ENCODE assay signal across 32 cellular contexts in the genomic region with DNA sequence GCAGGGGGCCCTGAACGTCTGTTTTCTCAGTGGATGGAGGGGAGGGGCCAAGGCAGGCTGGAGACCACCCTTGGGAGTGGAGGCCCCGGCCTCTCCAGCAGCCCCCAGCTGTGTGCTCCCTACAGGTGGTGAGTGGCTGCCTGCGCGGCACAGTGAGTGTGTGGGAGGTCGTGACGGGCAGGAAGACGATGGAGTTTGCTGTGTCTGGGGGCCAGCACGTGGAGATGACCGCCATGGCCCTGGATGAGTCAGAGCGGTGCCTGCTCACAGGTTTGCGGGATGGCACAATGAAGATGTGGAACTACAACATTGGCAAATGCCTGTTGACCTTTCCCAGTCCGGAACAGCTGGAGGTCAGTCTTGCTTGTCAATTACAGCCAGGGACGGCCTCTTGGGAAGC. TPM values are rescaled to one million over a fixed set of nuclear protein-coding genes. Genes with fewer than 3 reads are reported as not detected.
"Had no signal": no experiment of that assay in that cellular context is flagged by ENCODE, and none has a peak within 500 bp of the region (broad histone marks: within the 10 kb centered on the region; RNA-seq: fewer than 3 reads in every experiment).

No MANE protein-coding gene starts in this region.

- H3K9me3 ChIP-seq: ovary, testis had no signal

- DNase-seq: activated CD4-positive, alpha-beta T cell treated with anti-CD3 and anti-CD28 coated beads for 4 hours; activated CD4-positive, alpha-beta T cell treated with anti-CD3 and anti-CD28 coated beads, Interleukin-2, amount 50 U/mL, for 4 hours; activated naive CD4-positive, alpha-beta T cell treated with Interleukin-2 at 50 U/mL for 16 hours; activated naive CD8-positive, alpha-beta T cell treated with anti-CD3 and anti-CD28 coated beads for 36 hours; activated T-cell treated with anti-CD3 and anti-CD28 coated beads for 4 hours; activated T-cell treated with anti-CD3 and anti-CD28 coated beads, Interleukin-2, amount 50 U/mL, for 72 hours; adrenal gland; dorsolateral prefrontal cortex; effector memory CD4-positive, alpha-beta T cell; gastrocnemius medialis; glutamatergic neuron; immature natural killer cell; kidney glomerular epithelial cell; left lung; ovary; stimulated activated CD4-positive, alpha-beta T cell treated with anti-CD3 and anti-CD28 coated beads, Interleukin-12 subunit alpha, Interleukin-12 subunit beta, amount 100 ng/mL, for 4 hours; stimulated activated CD4-positive, alpha-beta T cell treated with anti-CD3 and anti-CD28 coated beads, Interleukin-4, amount 100 ng/mL, for 1 hour; stimulated activated naive CD8-positive, alpha-beta T cell treated with anti-CD3 and anti-CD28 coated beads, Interleukin-15, Interleukin-2, amounts not matched to agents 100 U/mL and 50 U/mL, for 24 hours; T-helper 1 cell; testis; transverse colon had no signal

- H3K4me3 ChIP-seq: adrenal gland, ascending aorta, cardiac muscle cell, coronary artery, dorsolateral prefrontal cortex, gastrocnemius medialis, hepatocyte, left lung, ovary, right atrium auricular region, testis, transverse colon had no signal

- FAIRE-seq: TTC549 had no signal

- H3K27me3 ChIP-seq: ascending aorta, cardiac muscle cell, dorsolateral prefrontal cortex, gastrocnemius medialis, hepatocyte, left lung, neutrophil, ovary, right atrium auricular region, testis, transverse colon had no signal

- H3K36me3 ChIP-seq: adrenal gland, ascending aorta, cardiac muscle cell, gastrocnemius medialis, left lung, neutrophil, ovary, right atrium auricular region, transverse colon had no signal

- ATAC-seq: activated T-cell treated with anti-CD3 and anti-CD28 coated beads, Interleukin-2, amount 50 U/mL, for 72 hours; gastrocnemius medialis; left lung; stimulated activated naive CD8-positive, alpha-beta T cell treated with anti-CD3 and anti-CD28 coated beads, Interleukin-15, Interleukin-2, amounts not matched to agents 100 U/mL and 50 U/mL, for 24 hours had no signal

- H3K4me1 ChIP-seq: adrenal gland, ascending aorta, gastrocnemius medialis, left lung, right atrium auricular region, testis, transverse colon had no signal

- H3K27ac ChIP-seq: adrenal gland, ascending aorta, cardiac muscle cell, coronary artery, dorsolateral prefrontal cortex, gastrocnemius medialis, hepatocyte, left lung, neutrophil, ovary, right atrium auricular region, testis, transverse colon, VCaP had no signal

RNA-seq across cellular contexts. Expression of a gene that starts 52.6 kb away (rescaled TPM):
- total RNA-seq: ascending aorta, cardiac muscle cell, cerebellum, epithelial cell of proximal tubule, gastrocnemius medialis, right atrium auricular region, skeletal muscle tissue had no signal
- polyA plus RNA-seq: hepatocyte, ovary had no signal
